ENCODE assay signal across 8 cellular contexts in genomic region chr21:15729674-15730483, GRCh38. TPM values are rescaled to one million over a fixed set of nuclear protein-coding genes. Genes with fewer than 3 reads are reported as not detected.
DNase-seq lines count a peak whose midpoint lies in the region; ATAC-seq and TF ChIP-seq lines count a peak whose summit lies in the region.

Gene USP25 (plus strand): TSS chr21:15729982. CDS start chr21:15730394, 412 bp downstream.

- CTCF ChIA-PET in PC-3 (lab: Charles Lee): no interaction called here

- no peaks in the 10 kb centered on the region for H3F3A ChIP-seq in PC-3 (ENCODE audit: low read length, unreplicated experiment)

- peaks cover 47% of the 10 kb centered on the region for H3K79me2 ChIP-seq in PC-3 (ENCODE audit: low read length)

- peak within 1 kb of the TSS; percentile 89 for H3K9ac ChIP-seq in PC-3 (ENCODE audit: low read length)
- H3K9ac ChIP-seq in muscle layer of colon (ENCODE audit: low read length): peak within 1 kb of the TSS; percentile 86

- no TSS peak for BruUV-seq in PC-3 (replicated peaks; lab: Mats Ljungman, UMichigan)

- WGBS in esophagus, 2 donors: 1% methylated on average over 68 to 122 of the region's 123 CpGs

- POLR2A ChIA-PET in PC-3 (lab: Charles Lee; ENCODE audit: unreplicated experiment): interaction anchor here (0.6 kb wide), 1 partner anchor 27 kb away, joined by 4 read pairs; no protein-coding TSS in a partner anchor

- DNase-seq in DMS 273 (lab: John Stamatoyannopoulos, UW; ENCODE audit: unreplicated experiment) (peak; percentile 92), HuH-7 (ENCODE audit: low spot score) (peak; percentile 87), PC-3 (peak; percentile 94)
- DNase-seq in activated T-cell treated with anti-CD3 and anti-CD28 coated beads, Interleukin-2, amount 50 U/mL, for 1 hour: peak; percentile 94
- DNase-seq in stimulated activated CD8-positive, alpha-beta memory T cell treated with anti-CD3 and anti-CD28 coated beads, Interleukin-7, amount 100 ng/mL, for 24 hours (ENCODE audit: low read depth): peak; percentile 59

- peaks cover 33% of the 10 kb centered on the region for H4K20me1 ChIP-seq in PC-3 (ENCODE audit: low read length)

- no peaks in the 10 kb centered on the region for H3K27me3 ChIP-seq in PC-3 (ENCODE audit: low read length)
- H3K27me3 ChIP-seq in esophagus (ENCODE audit: control insufficient read depth in 1 of 2, insufficient read depth in 2 of 2, low read length in 2 of 2): no peaks in the 10 kb centered on the region
- H3K27me3 ChIP-seq in muscle layer of colon (ENCODE audit: control insufficient read depth in 1 of 2, insufficient read depth in 2 of 2, low read length in 2 of 2): no peaks in the 10 kb centered on the region

- H3K4me3 ChIP-seq in PC-3 (ENCODE audit: low read length) (peak within 1 kb of the TSS; percentile 85), esophagus (ENCODE audit: low read depth in 1 of 2, low read length in 2 of 2) (peak within 1 kb of the TSS; percentile 88 to 96), muscle layer of colon (ENCODE audit: low read depth in 1 of 2, low read length in 2 of 2) (peak within 1 kb of the TSS; percentile 76 to 79)

- peak within 1 kb of the TSS; percentile 88 for H3K4me2 ChIP-seq in PC-3 (ENCODE audit: low read length)

- no peak for TF ChIP-seq CTCF in PC-3 (conservative IDR thresholded peaks at IDR 0.05; ENCODE audit: low read depth, low read length)

- H3K36me3 ChIP-seq in PC-3 (ENCODE audit: low read depth, low read length): no peaks in the 10 kb centered on the region
- no peaks in the 10 kb centered on the region for H3K36me3 ChIP-seq in esophagus (ENCODE audit: control insufficient read depth in 2 of 2, insufficient read depth in 2 of 2, low read length in 1 of 2)
- H3K36me3 ChIP-seq in muscle layer of colon (ENCODE audit: insufficient read depth, low read length): no peaks in the 10 kb centered on the region

- ATAC-seq in GM21447 (IDR thresholded peaks at IDR 0.05; ENCODE audit: unreplicated experiment) (peak; percentile 61), PC-3 (peak; percentile 77)

- H3K9me2 ChIP-seq in PC-3 (replicated peaks; ENCODE audit: low read length): no peaks in the 10 kb centered on the region

- H3K27ac ChIP-seq in PC-3 (ENCODE audit: low read length) (peak within 1 kb of the TSS; percentile 58), esophagus (ENCODE audit: low read depth in 2 of 2, low read length in 1 of 2) (peak within 1 kb of the TSS; percentile 97 to 98), muscle layer of colon (ENCODE audit: low read depth, low read length) (peak within 1 kb of the TSS; percentile 93)

- H2AFZ ChIP-seq in PC-3 (ENCODE audit: low read length): peak within 1 kb of the TSS; percentile 95

- H3K9me3 ChIP-seq in PC-3 (ENCODE audit: low read length): no peaks in the 10 kb centered on the region
- H3K9me3 ChIP-seq in esophagus (ENCODE audit: control insufficient read depth in 2 of 2, insufficient read depth in 1 of 2, low read depth in 1 of 2, low read length in 1 of 2): no peaks in the 10 kb centered on the region
- H3K9me3 ChIP-seq in muscle layer of colon (ENCODE audit: low read length): no peaks in the 10 kb centered on the region

- H3K4me1 ChIP-seq in PC-3 (ENCODE audit: insufficient read depth, low read length) (peaks cover 17% of the 10 kb centered on the region), esophagus (ENCODE audit: control insufficient read depth in 2 of 2, insufficient read depth in 2 of 2, low read length in 1 of 2) (no peaks in the 10 kb centered on the region), muscle layer of colon (ENCODE audit: insufficient read depth, low read length) (no peaks in the 10 kb centered on the region)

- intact Hi-C loops in PC-3 (cut with micrococcal nuclease): loop anchor here (1.0 to 10.0 kb wide), 6 partner anchors 24 to 1348 kb away; partner anchors contain the start of gene HSPA13

RNA-seq across cellular contexts. Expression of gene USP25, which starts in this region (rescaled TPM):
- 28.3 and 54.4 TPM in 2 replicates for total RNA-seq in PC-3 (2014; rRNA removed)
- 10 to 100 TPM; 10.4 to 10.8 TPM for polyA plus RNA-seq in esophagus

Comparison
In these comparisons a context has a peak if more than half of its experiments do, and no peak if none do; other contexts are left out.
1. Peak in every context shown above with its lines: DNase-seq, ATAC-seq, H3K4me3 ChIP-seq and H3K27ac ChIP-seq.